Comparison of ENCODE assay signal across 2 cellular contexts in genomic region chr7:93923291-93923690, GRCh38.
TF ChIP-seq lines count a peak whose summit lies in the region.

No MANE protein-coding gene starts in this region.

TF ChIP-seq in SK-N-SH, 30 proteins besides CTCF, POLR2A, EP300 and RAD21 (continued from another document):
- no peak for TF ChIP-seq REST (IDR thresholded peaks at IDR 0.05; ENCODE audit: low read depth, low read length)
- no peak for TF ChIP-seq SIN3A (IDR thresholded peaks at IDR 0.05; ENCODE audit: borderline replicate concordance, low read depth, low read length)
- no peak for TF ChIP-seq TAF1 (IDR thresholded peaks at IDR 0.05; ENCODE audit: borderline replicate concordance, low read depth, low read length)

TF ChIP-seq in SK-N-SH treated with all-trans-retinoic acid at 6 μM for 48 hours, 23 proteins besides CTCF, POLR2A, EP300 and RAD21 (continued from another document):
- TF ChIP-seq TSHZ2 (CRISPR knock-in tag; IDR thresholded peaks at IDR 0.05): no peak
- no peak for TF ChIP-seq SNAI2 (CRISPR knock-in tag; IDR thresholded peaks at IDR 0.05)
- TF ChIP-seq CREB5 (CRISPR knock-in tag; IDR thresholded peaks at IDR 0.05; ENCODE audit: low read depth): no peak
- no peak for TF ChIP-seq ZFP30 (CRISPR knock-in tag; IDR thresholded peaks at IDR 0.05)
